In genomic region chr2:71603311-71603794, GRCh38 we compare ENCODE assay signal across 1 cellular context.
TF ChIP-seq lines count a peak whose summit lies in the region.

No MANE protein-coding gene starts in this region.

TF ChIP-seq in HepG2, 621 proteins besides CTCF, POLR2A, EP300 and RAD21 (continued from another document):
- 0 out of 2 replicates have a peak, but pooled peaks have one; percentile 13 for TF ChIP-seq ARID4A (CRISPR knock-in tag; IDR thresholded peaks at IDR 0.05; ENCODE audit: borderline replicate concordance)
